27 cellular contexts compared by ENCODE assay signal in the genomic region with DNA sequence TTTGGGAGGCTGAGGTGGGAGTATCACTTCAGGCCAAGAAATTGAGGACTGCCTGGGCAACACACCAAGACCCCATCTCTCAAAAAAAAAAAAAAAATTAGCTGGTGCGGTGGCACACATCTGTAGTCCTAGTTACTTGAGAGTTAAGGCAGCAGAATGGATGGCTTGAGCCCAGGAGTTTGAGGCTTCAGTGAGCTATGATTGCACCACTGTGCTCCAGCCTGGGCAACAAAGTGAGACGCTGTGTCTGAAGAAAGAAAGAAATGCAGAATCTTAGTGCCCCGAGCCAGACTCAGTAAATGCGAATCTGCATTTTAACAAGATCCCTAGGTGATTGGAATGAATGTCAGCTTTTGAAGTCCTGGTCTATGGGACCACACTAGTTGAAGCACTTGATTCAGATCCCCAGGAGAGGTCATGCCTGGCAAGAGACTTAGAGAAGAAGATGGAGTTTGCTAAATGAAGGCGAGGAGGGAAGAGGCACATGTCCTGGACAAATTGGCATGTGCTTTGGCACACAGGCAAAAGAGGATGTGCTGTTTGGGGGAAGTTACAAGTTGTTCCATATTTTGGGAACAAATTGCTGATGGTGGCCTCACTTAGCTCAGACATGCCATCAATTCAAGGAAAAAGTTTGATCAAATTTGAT. TPM values are rescaled to one million over a fixed set of nuclear protein-coding genes. Genes with fewer than 3 reads are reported as not detected.
DNase-seq lines count a peak whose midpoint lies in the region; ATAC-seq and TF ChIP-seq lines count a peak whose summit lies in the region.
"Had no signal": no experiment of that assay in that cellular context is flagged by ENCODE, and none has a peak within 500 bp of the region (broad histone marks: within the 10 kb centered on the region; RNA-seq: fewer than 3 reads in every experiment).

No MANE protein-coding gene starts in this region.

- H2AFZ ChIP-seq in OCI-LY7 (ENCODE audit: low read length), result no peak overlapping the region

- CTCF ChIA-PET in OCI-LY7 (lab: Charles Lee; ENCODE audit: unreplicated experiment), result no interaction called here

- H3K4me3 ChIP-seq in OCI-LY7 (ENCODE audit: low read depth, low read length, poor library complexity, severe bottlenecking) (no peak overlapping the region), tibial nerve (no peak overlapping the region)
- H3K4me3 ChIP-seq: BLaER1 treated with 17β-estradiol and CSF1 and Interleukin-3, amounts not matched to agents 10 nM and 100 nM; colonic mucosa; upper lobe of right lung had no signal

- POLR2A ChIA-PET in OCI-LY7 (lab: Charles Lee), result interaction anchor here (0.7 to 1.3 kb wide), 6 partner anchors 9 to 316 kb away, joined by 3 to 5 read pairs (median 3); a partner anchor contains a TSS

- peaks cover 37 to 54% of the 10 kb centered on the region in 2 donors for H3K4me1 Mint-ChIP-seq in natural killer cell treated with Interleukin-12 subunit alpha and Interleukin-12 subunit beta and Interleukin-15 and Interleukin-18, amount 100 ng/mL, for 72 hours (ENCODE audit: low read depth in 2 of 2)
- H3K4me1 Mint-ChIP-seq in natural killer cell (no peaks in the 10 kb centered on the region), naive B cell (peaks cover 77 to 85% (median 81%) of the 10 kb centered on the region in 3 donors)
- H3K4me1 Mint-ChIP-seq: activated T-helper 17 cell treated with anti-CD3 and anti-CD28 coated beads, Interleukin-2, amount 50 U/mL, for 72 hours had no signal

- H3K4me2 ChIP-seq in OCI-LY7 (ENCODE audit: low read length), result 0 out of 2 replicates have a peak overlapping the region, but pooled peaks have one; percentile 1

- TF ChIP-seq CTCF in natural killer cell (IDR thresholded peaks at IDR 0.05) (no peak), OCI-LY7 (conservative IDR thresholded peaks at IDR 0.05; ENCODE audit: low read length) (no peak), tibial nerve (IDR thresholded peaks at IDR 0.05) (no peak)

- H3K79me2 ChIP-seq in OCI-LY7 (ENCODE audit: insufficient read depth, low read depth, low read length), result no peaks in the 10 kb centered on the region

- H4K20me1 ChIP-seq in OCI-LY7 (ENCODE audit: insufficient read depth, low read length), result no peaks in the 10 kb centered on the region
- H4K20me1 ChIP-seq: BLaER1 treated with 17β-estradiol and CSF1 and Interleukin-3, amounts not matched to agents 10 nM and 100 nM had no signal

- TF ChIP-seq EP300 in tibial nerve (IDR thresholded peaks at IDR 0.05), result peak in 1 of 2 donors; percentile 78

- no peak for TF ChIP-seq POLR2A in tibial nerve (IDR thresholded peaks at IDR 0.05)

- no peaks in the 10 kb centered on the region for H3K27me3 ChIP-seq in tibial nerve
- H3K27me3 ChIP-seq: BLaER1 treated with 17β-estradiol and CSF1 and Interleukin-3, amounts not matched to agents 10 nM and 100 nM; colonic mucosa; upper lobe of right lung had no signal

- peak overlapping the region; percentile 11 for H3K4me3 Mint-ChIP-seq in natural killer cell treated with Interleukin-12 subunit alpha and Interleukin-12 subunit beta and Interleukin-15 and Interleukin-18, amount 100 ng/mL, for 72 hours
- no peak overlapping the region for H3K4me3 Mint-ChIP-seq in natural killer cell
- peak overlapping the region in 4 of 8 donors; percentile 1 to 85 (median 48) for H3K4me3 Mint-ChIP-seq in naive B cell
- H3K4me3 Mint-ChIP-seq: activated CD4-positive, alpha-beta memory T cell treated with anti-CD3 and anti-CD28 coated beads for 36 hours; activated T-helper 17 cell treated with anti-CD3 and anti-CD28 coated beads, Interleukin-2, amount 50 U/mL, for 72 hours had no signal

- peaks cover 4 to 17% of the 10 kb centered on the region in 2 donors for H3K27me3 Mint-ChIP-seq in natural killer cell treated with Interleukin-12 subunit alpha and Interleukin-12 subunit beta and Interleukin-15 and Interleukin-18, amount 100 ng/mL, for 72 hours
- H3K27me3 Mint-ChIP-seq in natural killer cell (ENCODE audit: low read depth in 2 of 2) (peaks cover 16 to 19% of the 10 kb centered on the region in 2 donors), naive B cell (no peaks in the 10 kb centered on the region)

- H3K9me3 Mint-ChIP-seq in natural killer cell treated with Interleukin-12 subunit alpha and Interleukin-12 subunit beta and Interleukin-15 and Interleukin-18, amount 100 ng/mL, for 72 hours, result no peaks in the 10 kb centered on the region
- no peaks in the 10 kb centered on the region for H3K9me3 Mint-ChIP-seq in natural killer cell
- H3K9me3 Mint-ChIP-seq in naive B cell, result peaks cover 0 to 6% (median 5%) of the 10 kb centered on the region in 7 donors
- H3K9me3 Mint-ChIP-seq: activated CD4-positive, alpha-beta memory T cell treated with anti-CD3 and anti-CD28 coated beads for 36 hours; activated T-helper 17 cell treated with anti-CD3 and anti-CD28 coated beads, Interleukin-2, amount 50 U/mL, for 72 hours had no signal

- no TSS peak for BruUV-seq in OCI-LY7 (replicated peaks; lab: Mats Ljungman, UMichigan)

- no peaks in the 10 kb centered on the region for H3K36me3 ChIP-seq in OCI-LY7 (ENCODE audit: insufficient read depth, low read length)
- H3K36me3 ChIP-seq in tibial nerve, result no peaks in the 10 kb centered on the region
- H3K36me3 ChIP-seq: colonic mucosa, upper lobe of right lung had no signal

- H3K27ac Mint-ChIP-seq in natural killer cell treated with Interleukin-12 subunit alpha and Interleukin-12 subunit beta and Interleukin-15 and Interleukin-18, amount 100 ng/mL, for 72 hours, result peak overlapping the region; percentile 19 to 53
- H3K27ac Mint-ChIP-seq in natural killer cell (no peak overlapping the region), naive B cell (peak overlapping the region; percentile 62 to 98 (median 92))
- H3K27ac Mint-ChIP-seq: activated CD4-positive, alpha-beta memory T cell treated with anti-CD3 and anti-CD28 coated beads for 36 hours; activated T-helper 17 cell treated with anti-CD3 and anti-CD28 coated beads, Interleukin-2, amount 50 U/mL, for 72 hours; progenitor cell of endocrine pancreas had no signal

- H3K9me3 ChIP-seq in OCI-LY7 (ENCODE audit: low read length) (peaks cover 8% of the 10 kb centered on the region; the same call in 1 of the 2 replicates), tibial nerve (no peaks in the 10 kb centered on the region)
- H3K9me3 ChIP-seq: colonic mucosa, upper lobe of right lung had no signal

- intact Hi-C loops in natural killer cell (cut with micrococcal nuclease), result loop anchor here (10.0 kb wide), 1 partner anchor 841 kb away; no protein-coding TSS in a partner anchor
- intact Hi-C loops in OCI-LY7 (cut with micrococcal nuclease; ENCODE audit: unreplicated experiment), result loop anchor here (2.0 to 10.0 kb wide), 3 partner anchors 161 to 1511 kb away; no protein-coding TSS in a partner anchor

- peaks cover 5% of the 10 kb centered on the region for H3K36me3 Mint-ChIP-seq in natural killer cell treated with Interleukin-12 subunit alpha and Interleukin-12 subunit beta and Interleukin-15 and Interleukin-18, amount 100 ng/mL, for 72 hours
- H3K36me3 Mint-ChIP-seq in natural killer cell, result no peaks in the 10 kb centered on the region
- peaks cover 0 to 6% of the 10 kb centered on the region in 2 donors for H3K36me3 Mint-ChIP-seq in naive B cell
- H3K36me3 Mint-ChIP-seq: activated CD4-positive, alpha-beta memory T cell treated with anti-CD3 and anti-CD28 coated beads for 36 hours had no signal

- ATAC-seq in natural killer cell treated with Interleukin-12 subunit alpha and Interleukin-12 subunit beta and Interleukin-15 and Interleukin-18, amount 100 ng/mL, for 72 hours, result no peak
- ATAC-seq in natural killer cell (no peak), naive B cell (ENCODE audit: low read depth in 2 of 2) (no peak)
- ATAC-seq: activated T-helper 17 cell treated with anti-CD3 and anti-CD28 coated beads, Interleukin-2, amount 50 U/mL, for 72 hours; upper lobe of right lung had no signal

- WGBS in tibial nerve, 2 donors, result 59 to 62% methylated on average over 5 of the region's 5 CpGs

- no peak for DNase-seq in natural killer cell treated with Interleukin-12 subunit alpha and Interleukin-12 subunit beta and Interleukin-15 and Interleukin-18, amount 100 ng/mL, for 72 hours (ENCODE audit: low spot score)
- DNase-seq in natural killer cell (no peak), OCI-LY7 (ENCODE audit: low spot score) (no peak), naive B cell (no peak), tibial nerve (ENCODE audit: low spot score in 2 of 2) (peak; percentile 34 to 70), NK-92 (lab: John Stamatoyannopoulos, UW; ENCODE audit: unreplicated experiment) (no peak), T1000 (lab: John Stamatoyannopoulos, UW) (no peak)
- no peak for DNase-seq in stimulated activated CD4-positive, alpha-beta T cell treated with anti-CD3 and anti-CD28 coated beads, Interleukin-15, amount 100 ng/mL, for 24 hours
- DNase-seq: activated CD4-positive, alpha-beta memory T cell treated with anti-CD3 and anti-CD28 coated beads for 36 hours; activated CD4-positive, CD25-positive, alpha-beta regulatory T cell treated with anti-CD3 and anti-CD28 coated beads, Interleukin-2, amount 50 U/mL, for 72 hours; activated CD8-positive, alpha-beta memory T cell treated with anti-CD3 and anti-CD28 coated beads, Interleukin-2, amount 50 U/mL, for 4 hours; activated naive CD4-positive, alpha-beta T cell treated with anti-CD3 and anti-CD28 coated beads, Interleukin-2, amount 50 U/mL, for 16 hours; colonic mucosa; COR-L47; DMS53; effector CD8-positive, alpha-beta T cell; foreskin fibroblast; mesenchymal stem cell; MV-4-11; NCI-H1694 treated with DMSO at 0.1 percent for 48 hours; NCI-H526; T-helper 1 cell; upper lobe of right lung had no signal

- H3K9me2 ChIP-seq in OCI-LY7 (ENCODE audit: insufficient read depth, low read length), result no peaks in the 10 kb centered on the region

- H3K4me1 ChIP-seq in OCI-LY7 (ENCODE audit: insufficient read depth, low read length, poor library complexity, severe bottlenecking) (peaks cover 78% of the 10 kb centered on the region), tibial nerve (peaks cover 0 to 18% (median 8%) of the 10 kb centered on the region in 4 donors)
- H3K4me1 ChIP-seq: colonic mucosa, upper lobe of right lung had no signal

- H3K27ac ChIP-seq in OCI-LY7 (ENCODE audit: low read depth, low read length, poor library complexity, severe bottlenecking) (no peak overlapping the region), tibial nerve (peak overlapping the region in 2 of 4 donors; percentile 36 to 82)
- H3K27ac ChIP-seq: BLaER1 treated with 17β-estradiol and CSF1 and Interleukin-3, amounts not matched to agents 10 nM and 100 nM; colonic mucosa; epithelial cell of prostate; upper lobe of right lung had no signal

RNA-seq across cellular contexts. Expression of a gene that starts 56.6 kb away (rescaled TPM):
- total RNA-seq in natural killer cell treated with Interleukin-12 subunit alpha and Interleukin-12 subunit beta and Interleukin-15 and Interleukin-18, amount 100 ng/mL, for 72 hours, result 10 to 100 TPM; 24.5 to 63.0 TPM
- total RNA-seq in natural killer cell, result 10 to 100 TPM in 1 of 3 donors, 1 to 10 TPM in 2; 9.8 to 10.5 (median 10.0) TPM
- 0.77 TPM in 1 of 2 replicates, not detected in the other for total RNA-seq in OCI-LY7 (2014; rRNA removed; shearing (Covaris generic))
- total RNA-seq in OCI-LY7 (2022), result not detected in 2 replicates
- polyA plus RNA-seq in naive B cell (ENCODE audit: low read depth in 6 of 6), result 1 to 10 TPM in 5 of 6 donors, not detected in 1; 3.2 to 7.5 (median 6.4) TPM
- 10 to 100 TPM; 14.4 to 23.1 (median 17.8) TPM for total RNA-seq in tibial nerve

Comparison
In these comparisons a context has a peak if more than half of its experiments do, and no peak if none do; other contexts are left out.
1. H3K27ac Mint-ChIP-seq: peak in natural killer cell treated with Interleukin-12 subunit alpha and Interleukin-12 subunit beta and Interleukin-15 and Interleukin-18, amount 100 ng/mL, for 72 hours (2 of 2) and naive B cell (6 of 6); none in natural killer cell (0 of 2).
2. DNase-seq: peak in tibial nerve (2 of 2); none in natural killer cell treated with Interleukin-12 subunit alpha and Interleukin-12 subunit beta and Interleukin-15 and Interleukin-18, amount 100 ng/mL, for 72 hours (single experiment), natural killer cell (single experiment), OCI-LY7 (single experiment), naive B cell (single experiment), NK-92 (single experiment), T1000 (single experiment) and stimulated activated CD4-positive, alpha-beta T cell treated with anti-CD3 and anti-CD28 coated beads, Interleukin-15, amount 100 ng/mL, for 24 hours (single experiment).
3. RNA of a gene that starts 56.6 kb away (total RNA-seq): 24.5 to 63.0 TPM in natural killer cell treated with Interleukin-12 subunit alpha and Interleukin-12 subunit beta and Interleukin-15 and Interleukin-18, amount 100 ng/mL, for 72 hours, 14.4 to 23.1 TPM in tibial nerve and 9.8 to 10.5 TPM in natural killer cell; 0.77 TPM in OCI-LY7; every median in the first group is over 4 times any median in the second.